ENCODE assay signal across 34 cellular contexts in genomic region chr16:8893976-8894690, GRCh38. TPM values are rescaled to one million over a fixed set of nuclear protein-coding genes. Genes with fewer than 3 reads are reported as not detected.
DNase-seq lines count a peak whose midpoint lies in the region; ATAC-seq and TF ChIP-seq lines count a peak whose summit lies in the region.
"Had no signal": no experiment of that assay in that cellular context is flagged by ENCODE, and none has a peak within 500 bp of the region (broad histone marks: within the 10 kb centered on the region; RNA-seq: fewer than 3 reads in every experiment).

No MANE protein-coding gene starts in this region.

- H3K9me3 ChIP-seq in lower lobe of right lung = no peaks in the 10 kb centered on the region
- H3K9me3 ChIP-seq: A549, esophagus squamous epithelium, heart right ventricle, ovary, stomach, vagina had no signal

- no peak for ATAC-seq in activated naive CD8-positive, alpha-beta T cell treated with anti-CD3 and anti-CD28 coated beads, Interleukin-2, amount 50 U/mL, for 24 hours
- ATAC-seq in activated T-helper 17 cell treated with anti-CD3 and anti-CD28 coated beads, Interleukin-2, amount 50 U/mL, for 72 hours (replicated peaks) = no peak
- ATAC-seq in lower lobe of right lung = no peak
- ATAC-seq in stimulated activated memory B cell treated with anti-CD40 and anti-IgM and Interleukin-4, amounts not matched to agents 10 μg/mL and 1 μg/mL and 100 μg/mL, for 72 hours = no peak
- ATAC-seq in GM19395 (IDR thresholded peaks at IDR 0.05; ENCODE audit: unreplicated experiment) = no peak
- ATAC-seq: A549, foreskin keratinocyte, heart right ventricle had no signal

- no peaks in the 10 kb centered on the region for H3K27me3 Mint-ChIP-seq in activated naive CD8-positive, alpha-beta T cell
- no peaks in the 10 kb centered on the region for H3K27me3 Mint-ChIP-seq in activated naive CD8-positive, alpha-beta T cell treated with anti-CD3 and anti-CD28 coated beads, Interleukin-2, amount 50 U/mL, for 24 hours
- H3K27me3 Mint-ChIP-seq in activated T-helper 17 cell treated with anti-CD3 and anti-CD28 coated beads, Interleukin-2, amount 50 U/mL, for 72 hours = no peaks in the 10 kb centered on the region
- H3K27me3 Mint-ChIP-seq in stimulated activated memory B cell treated with anti-CD40 and anti-IgM and Interleukin-4, amounts not matched to agents 10 μg/mL and 1 μg/mL and 100 μg/mL, for 72 hours = no peaks in the 10 kb centered on the region

- no peaks in the 10 kb centered on the region for H3K36me3 Mint-ChIP-seq in activated naive CD8-positive, alpha-beta T cell
- peaks cover 68% of the 10 kb centered on the region for H3K36me3 Mint-ChIP-seq in activated naive CD8-positive, alpha-beta T cell treated with anti-CD3 and anti-CD28 coated beads, Interleukin-2, amount 50 U/mL, for 24 hours (ENCODE audit: low read depth)
- H3K36me3 Mint-ChIP-seq in activated T-helper 17 cell treated with anti-CD3 and anti-CD28 coated beads, Interleukin-2, amount 50 U/mL, for 72 hours (ENCODE audit: low read depth) = peaks cover 93% of the 10 kb centered on the region
- peaks cover 60% of the 10 kb centered on the region for H3K36me3 Mint-ChIP-seq in stimulated activated memory B cell treated with anti-CD40 and anti-IgM and Interleukin-4, amounts not matched to agents 10 μg/mL and 1 μg/mL and 100 μg/mL, for 72 hours

- peaks cover 95% of the 10 kb centered on the region for H3K36me3 ChIP-seq in lower lobe of right lung
- H3K36me3 ChIP-seq: ovary had no signal

- intact Hi-C loops in lower lobe of right lung (cut with DNase I) = no loop called here

- H3K4me3 Mint-ChIP-seq in activated naive CD8-positive, alpha-beta T cell = no peak overlapping the region
- H3K4me3 Mint-ChIP-seq in activated naive CD8-positive, alpha-beta T cell treated with anti-CD3 and anti-CD28 coated beads, Interleukin-2, amount 50 U/mL, for 24 hours = no peak overlapping the region
- no peak overlapping the region for H3K4me3 Mint-ChIP-seq in activated T-helper 17 cell treated with anti-CD3 and anti-CD28 coated beads, Interleukin-2, amount 50 U/mL, for 72 hours
- no peak overlapping the region for H3K4me3 Mint-ChIP-seq in stimulated activated memory B cell treated with anti-CD40 and anti-IgM and Interleukin-4, amounts not matched to agents 10 μg/mL and 1 μg/mL and 100 μg/mL, for 72 hours
- H3K4me3 Mint-ChIP-seq: H9, nephron had no signal

- no peak for TF ChIP-seq CTCF in lower lobe of right lung (IDR thresholded peaks at IDR 0.05)
- no peak for TF ChIP-seq CTCF in GM13976 (IDR thresholded peaks at IDR 0.05; ENCODE audit: borderline replicate concordance, control extremely low read depth, extremely low read depth, insufficient read depth, missing control alignments)

- peaks cover 2% of the 10 kb centered on the region for H3K4me1 Mint-ChIP-seq in activated naive CD8-positive, alpha-beta T cell (ENCODE audit: low read depth)
- H3K4me1 Mint-ChIP-seq in activated naive CD8-positive, alpha-beta T cell treated with anti-CD3 and anti-CD28 coated beads, Interleukin-2, amount 50 U/mL, for 24 hours = peaks cover 11% of the 10 kb centered on the region
- peaks cover 8% of the 10 kb centered on the region for H3K4me1 Mint-ChIP-seq in activated T-helper 17 cell treated with anti-CD3 and anti-CD28 coated beads, Interleukin-2, amount 50 U/mL, for 72 hours
- H3K4me1 Mint-ChIP-seq in stimulated activated memory B cell treated with anti-CD40 and anti-IgM and Interleukin-4, amounts not matched to agents 10 μg/mL and 1 μg/mL and 100 μg/mL, for 72 hours = peaks cover 43% of the 10 kb centered on the region
- H3K4me1 Mint-ChIP-seq: H9 had no signal

- no peaks in the 10 kb centered on the region for H3K9me3 Mint-ChIP-seq in activated naive CD8-positive, alpha-beta T cell (ENCODE audit: low read depth)
- H3K9me3 Mint-ChIP-seq in activated naive CD8-positive, alpha-beta T cell treated with anti-CD3 and anti-CD28 coated beads, Interleukin-2, amount 50 U/mL, for 24 hours = no peaks in the 10 kb centered on the region
- no peaks in the 10 kb centered on the region for H3K9me3 Mint-ChIP-seq in activated T-helper 17 cell treated with anti-CD3 and anti-CD28 coated beads, Interleukin-2, amount 50 U/mL, for 72 hours
- H3K9me3 Mint-ChIP-seq in stimulated activated memory B cell treated with anti-CD40 and anti-IgM and Interleukin-4, amounts not matched to agents 10 μg/mL and 1 μg/mL and 100 μg/mL, for 72 hours = no peaks in the 10 kb centered on the region
- H3K9me3 Mint-ChIP-seq: activated T-helper 2 cell treated with anti-CD3 and anti-CD28 coated beads, Interferon-gamma antibody, Interleukin-2, Interleukin-4, amounts not matched to agents 10 μg/mL and 5 μg/mL and 100 μg/mL, durations not matched to agents 14 hours and 24 hours and 36 hours; H9; nephron had no signal

- H3K4me3 ChIP-seq in lower lobe of right lung = no peak overlapping the region
- H3K4me3 ChIP-seq: A549, esophagus squamous epithelium, heart right ventricle, ovary, SK-N-MC, stomach, vagina had no signal

- DNase-seq in activated naive CD8-positive, alpha-beta T cell treated with anti-CD3 and anti-CD28 coated beads, Interleukin-2, amount 50 U/mL, for 24 hours = no peak
- DNase-seq in lower lobe of right lung (peak; percentile 24), GM13976 (ENCODE audit: low spot score) (no peak), mesenteric fat pad (ENCODE audit: low spot score) (no peak)
- DNase-seq: activated CD4-positive, alpha-beta T cell treated with anti-CD3 and anti-CD28 coated beads, Interleukin-2, amount 50 U/mL, for 48 hours; activated CD8-positive, alpha-beta memory T cell treated with anti-CD3 and anti-CD28 coated beads, Interleukin-2, amount 50 U/mL, for 48 hours; AML-193; central memory CD4-positive, alpha-beta T cell; DMS153; esophagus squamous epithelium; foreskin keratinocyte; H9; heart right ventricle; MM.1S; NCI-H2029; NCI-H524 treated with DMSO at 0.1 percent for 48 hours; small intestine; stimulated activated CD4-positive, alpha-beta T cell treated with anti-CD3 and anti-CD28 coated beads, Interleukin-1b, Interleukin-23, amount 100 ng/mL, for 48 hours; stomach had no signal

- no peak overlapping the region for H3K27ac ChIP-seq in lower lobe of right lung
- H3K27ac ChIP-seq: A549, esophagus squamous epithelium, foreskin keratinocyte, heart right ventricle, HL-60, ovary, stomach, vagina had no signal

- H3K27ac Mint-ChIP-seq in activated naive CD8-positive, alpha-beta T cell = peak overlapping the region; percentile 34
- no peak overlapping the region for H3K27ac Mint-ChIP-seq in activated naive CD8-positive, alpha-beta T cell treated with anti-CD3 and anti-CD28 coated beads, Interleukin-2, amount 50 U/mL, for 24 hours
- H3K27ac Mint-ChIP-seq in activated T-helper 17 cell treated with anti-CD3 and anti-CD28 coated beads, Interleukin-2, amount 50 U/mL, for 72 hours = peak overlapping the region; percentile 97
- peak overlapping the region; percentile 96 for H3K27ac Mint-ChIP-seq in stimulated activated memory B cell treated with anti-CD40 and anti-IgM and Interleukin-4, amounts not matched to agents 10 μg/mL and 1 μg/mL and 100 μg/mL, for 72 hours
- H3K27ac Mint-ChIP-seq: activated T-helper 2 cell treated with anti-CD3 and anti-CD28 coated beads, Interferon-gamma antibody, Interleukin-2, Interleukin-4, amounts not matched to agents 10 μg/mL and 5 μg/mL and 100 μg/mL, durations not matched to agents 14 hours and 24 hours and 36 hours had no signal

- no peaks in the 10 kb centered on the region for H3K27me3 ChIP-seq in lower lobe of right lung (ENCODE audit: low read depth)
- H3K27me3 ChIP-seq: esophagus squamous epithelium, foreskin keratinocyte, heart right ventricle, ovary, stomach, vagina had no signal

- no peaks in the 10 kb centered on the region for H3K4me1 ChIP-seq in lower lobe of right lung
- H3K4me1 ChIP-seq: A549, foreskin keratinocyte, stomach, vagina had no signal

- in situ Hi-C loops in GM13976 (cut with MboI; ENCODE audit: low sequenced_read_pairs, unreplicated experiment) = no loop called here

RNA-seq across cellular contexts. Expression of gene LITAFD, which starts 12.0 kb away (rescaled TPM):
- total RNA-seq in activated T-helper 17 cell treated with anti-CD3 and anti-CD28 coated beads, Interleukin-2, amount 50 U/mL, for 72 hours = not detected
- total RNA-seq in lower lobe of right lung (not detected), mesenteric fat pad (not detected)
- total RNA-seq: activated T-helper 2 cell treated with anti-CD3 and anti-CD28 coated beads, Interferon-gamma antibody, Interleukin-2, Interleukin-4, amounts not matched to agents 10 μg/mL and 5 μg/mL and 100 μg/mL, durations not matched to agents 14 hours and 24 hours and 36 hours; dermis microvascular lymphatic vessel endothelial cell; esophagus squamous epithelium; foreskin keratinocyte; H9; heart right ventricle; liver; mononuclear cell; ovary; stomach; T-helper 1 cell treated with Interleukin-12 subunit alpha and Interleukin-12 subunit beta and Interleukin-4 antibody, amounts not matched to agents 30 ng/mL and 1 ng/mL, for 36 hours; vagina had no signal

RNA-seq across cellular contexts. Expression of gene CARHSP1, which starts 25.3 kb away (rescaled TPM):
- total RNA-seq in activated T-helper 17 cell treated with anti-CD3 and anti-CD28 coated beads, Interleukin-2, amount 50 U/mL, for 72 hours = 100 to 1,000 TPM in 1 of 2 donors, 10 to 100 TPM in 1; 98.6 to 115 TPM
- total RNA-seq in lower lobe of right lung = 89.0 TPM
- total RNA-seq in mesenteric fat pad = 90.0 TPM
